In the genomic region with DNA sequence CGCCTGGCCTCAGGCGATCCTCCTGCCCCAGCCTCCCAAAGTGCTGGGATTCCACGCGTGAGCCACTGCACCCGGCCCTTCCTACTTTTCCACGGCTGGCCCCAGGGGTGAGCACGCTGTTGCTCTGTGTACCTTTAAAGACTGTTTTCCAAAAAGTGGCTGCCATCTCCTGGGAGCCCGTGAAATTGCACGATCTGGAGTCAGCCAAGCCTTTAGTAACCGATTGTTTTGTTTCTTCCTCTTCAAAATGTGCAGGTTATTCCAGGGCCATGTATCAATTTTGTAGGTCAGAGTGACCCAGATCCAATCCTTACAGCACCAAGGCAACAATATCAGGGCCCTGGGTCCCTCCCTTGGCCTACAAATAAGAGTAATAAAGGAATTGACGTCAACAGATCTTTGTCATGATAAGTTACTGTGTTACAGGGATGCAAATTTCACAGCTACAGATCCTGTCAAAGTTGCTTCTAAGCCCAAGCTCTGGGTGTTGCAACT, we compare ENCODE assay signal across 8 cellular contexts.
A peak's percentile ranks its signal among the peaks of the same experiment; 100 is the strongest.
DNase-seq lines count a peak whose midpoint lies in the region; ATAC-seq and TF ChIP-seq lines count a peak whose summit lies in the region.

No MANE protein-coding gene starts in this region.

- no peak overlapping the region for H3K4me3 ChIP-seq in mammary epithelial cell (replicated peaks in 1 of 3; ENCODE audit: insufficient read depth in 1 of 3, low read depth in 2 of 3, low read length in 3 of 3)

- H3K4me1 Mint-ChIP-seq in stimulated activated naive CD8-positive, alpha-beta T cell treated with anti-CD3 and anti-CD28 coated beads, Interleukin-15, amount 100 ng/mL, for 72 hours, result peaks cover 30% of the 10 kb centered on the region

- H3K4me3 Mint-ChIP-seq in stimulated activated naive CD8-positive, alpha-beta T cell treated with anti-CD3 and anti-CD28 coated beads, Interleukin-15, amount 100 ng/mL, for 72 hours, result peak overlapping the region; percentile 29 to 61

- peak overlapping the region; percentile 90 for H2AFZ ChIP-seq in mammary epithelial cell (ENCODE audit: low read depth, low read length)

- no peaks in the 10 kb centered on the region for H3K9me3 ChIP-seq in mammary epithelial cell (replicated peaks; ENCODE audit: insufficient read depth, low read length)

- H3K9me3 Mint-ChIP-seq in stimulated activated naive CD8-positive, alpha-beta T cell treated with anti-CD3 and anti-CD28 coated beads, Interleukin-15, amount 100 ng/mL, for 72 hours, result no peaks in the 10 kb centered on the region

- peak; percentile 61 to 75 for TF ChIP-seq CTCF in mammary epithelial cell (conservative IDR thresholded peaks at IDR 0.05 in 1 of 2, IDR thresholded peaks at IDR 0.05 in 1 of 2; ENCODE audit: extremely low read depth in 1 of 2, insufficient read depth in 1 of 2, low read depth in 1 of 2, low read length in 2 of 2)

- H4K20me1 ChIP-seq in mammary epithelial cell (ENCODE audit: insufficient read depth, low read length), result no peaks in the 10 kb centered on the region

- peak; percentile 67 for DNase-seq in ELR (ENCODE audit: low read depth)
- peak; percentile 27 for DNase-seq in LHCN-M2 (ENCODE audit: low read depth)
- peak; percentile 63 for DNase-seq in RKO (ENCODE audit: low spot score)
- DNase-seq in mammary epithelial cell, result peak; percentile 63
- peak; percentile 73 for DNase-seq in islet precursor cell
- DNase-seq in stimulated activated naive CD8-positive, alpha-beta T cell treated with anti-CD3 and anti-CD28 coated beads, Interleukin-15, amount 100 ng/mL, for 72 hours, result peak in 1 of 2 donors; percentile 20
- DNase-seq in GOT3 (lab: John Stamatoyannopoulos, UW), result no peak

- H3K27me3 ChIP-seq in mammary epithelial cell (ENCODE audit: insufficient read depth, low read length), result no peaks in the 10 kb centered on the region

- 2% methylated on average over 8 of the region's 11 CpGs for WGBS in mammary epithelial cell (ENCODE audit: low coverage, missing lambda C conversion rate)

- peak overlapping the region; percentile 45 to 63 for H3K27ac Mint-ChIP-seq in stimulated activated naive CD8-positive, alpha-beta T cell treated with anti-CD3 and anti-CD28 coated beads, Interleukin-15, amount 100 ng/mL, for 72 hours

- dilution Hi-C loops in mammary epithelial cell (cut with HindIII; ENCODE audit: low sequenced_read_pairs), result no loop called here

- ATAC-seq in GM21526 (IDR thresholded peaks at IDR 0.05; ENCODE audit: low FRiP score, unreplicated experiment), result peak; percentile 70
- peak; percentile 56 for ATAC-seq in stimulated activated naive CD8-positive, alpha-beta T cell treated with anti-CD3 and anti-CD28 coated beads, Interleukin-15, amount 100 ng/mL, for 72 hours

- CTCF ChIA-PET in mammary epithelial cell (lab: Charles Lee; ENCODE audit: low non-redundant PET), result interaction anchor here (0.6 to 0.7 kb wide), 6 partner anchors 29 to 300 kb away, joined by 3 to 5 read pairs (median 4); no protein-coding TSS in a partner anchor

- no TSS peak for BruUV-seq in mammary epithelial cell (replicated peaks; lab: Mats Ljungman, UMichigan)

- intact Hi-C loops in mammary epithelial cell (cut with micrococcal nuclease), result loop anchor here (1.0 to 5.0 kb wide), 5 partner anchors 66 to 287 kb away; no protein-coding TSS in a partner anchor

- in situ Hi-C loops in mammary epithelial cell (cut with MboI; ENCODE audit: low sequenced_read_pairs in 2 of 2), result loop anchor here in 1 of 2 donors (10.0 kb wide), 1 partner anchor 282 kb away; no protein-coding TSS in a partner anchor

- peak overlapping the region; percentile 87 for H3K27ac ChIP-seq in mammary epithelial cell (ENCODE audit: insufficient read depth, low read depth, low read length)

- peak overlapping the region; percentile 60 for H3K9ac ChIP-seq in mammary epithelial cell (ENCODE audit: insufficient read depth, low read length)

- H3K4me2 ChIP-seq in mammary epithelial cell (ENCODE audit: insufficient read depth, low read depth, low read length), result peak overlapping the region; percentile 64

- H3K27me3 Mint-ChIP-seq in stimulated activated naive CD8-positive, alpha-beta T cell treated with anti-CD3 and anti-CD28 coated beads, Interleukin-15, amount 100 ng/mL, for 72 hours, result peaks cover 81% of the 10 kb centered on the region

- H3K4me1 ChIP-seq in mammary epithelial cell (ENCODE audit: insufficient read depth, low read length), result peaks cover 28% of the 10 kb centered on the region

- no peaks in the 10 kb centered on the region for H3K79me2 ChIP-seq in mammary epithelial cell (ENCODE audit: insufficient read depth, low read length)

- no peaks in the 10 kb centered on the region for H3K36me3 ChIP-seq in mammary epithelial cell (ENCODE audit: insufficient read depth, low read length)
